Comparison of ENCODE assay signal across 11 cellular contexts in genomic region chr6:25013249-25013648, GRCh38.
A peak's percentile ranks its signal among the peaks of the same experiment; 100 is the strongest.
DNase-seq lines count a peak whose midpoint lies in the region; ATAC-seq and TF ChIP-seq lines count a peak whose summit lies in the region.
"Had no signal": no experiment of that assay in that cellular context is flagged by ENCODE, and none has a peak within 500 bp of the region (broad histone marks: within the 10 kb centered on the region; RNA-seq: fewer than 3 reads in every experiment).

No MANE protein-coding gene starts in this region.

- peak overlapping the region; percentile 25 for H3K27ac Mint-ChIP-seq in activated CD8-positive, alpha-beta memory T cell treated with anti-CD3 and anti-CD28 coated beads, Interleukin-2, amount 10 ng/mL, durations not matched to agents 7 days and 5 days
- H3K27ac Mint-ChIP-seq in chondrocyte (ENCODE audit: unreplicated experiment) = peak overlapping the region; percentile 13
- H3K27ac Mint-ChIP-seq: activated T-cell treated with anti-CD3 and anti-CD28 coated beads, Interleukin-2, amount 50 U/mL, for 24 hours had no signal

- no peak overlapping the region for H2AFZ ChIP-seq in Loucy (ENCODE audit: low read length)

- H3K36me3 ChIP-seq in Loucy (ENCODE audit: insufficient read depth, low read length) (peaks cover 27% of the 10 kb centered on the region), uterus (no peaks in the 10 kb centered on the region), colonic mucosa (no peaks in the 10 kb centered on the region)
- H3K36me3 ChIP-seq: BLaER1 had no signal

- intact Hi-C loops in uterus (cut with DNase I; ENCODE audit: low total_unique reads) (no loop called here), colonic mucosa (cut with DNase I) (no loop called here)

- no peaks in the 10 kb centered on the region for H3K9me3 Mint-ChIP-seq in activated CD8-positive, alpha-beta memory T cell treated with anti-CD3 and anti-CD28 coated beads, Interleukin-2, amount 10 ng/mL, durations not matched to agents 7 days and 5 days (ENCODE audit: low read depth)
- H3K9me3 Mint-ChIP-seq in chondrocyte (ENCODE audit: low read depth) = no peaks in the 10 kb centered on the region
- H3K9me3 Mint-ChIP-seq: activated T-cell treated with anti-CD3 and anti-CD28 coated beads, Interleukin-2, amount 50 U/mL, for 24 hours had no signal

- peaks cover 56% of the 10 kb centered on the region for H4K20me1 ChIP-seq in Loucy (ENCODE audit: insufficient read depth, low read length, poor library complexity, severe bottlenecking)
- H4K20me1 ChIP-seq: BLaER1 had no signal

- H3K27me3 Mint-ChIP-seq in activated CD8-positive, alpha-beta memory T cell treated with anti-CD3 and anti-CD28 coated beads, Interleukin-2, amount 10 ng/mL, durations not matched to agents 7 days and 5 days = no peaks in the 10 kb centered on the region
- H3K27me3 Mint-ChIP-seq in chondrocyte (ENCODE audit: low read depth) = no peaks in the 10 kb centered on the region
- H3K27me3 Mint-ChIP-seq: activated T-cell treated with anti-CD3 and anti-CD28 coated beads, Interleukin-2, amount 50 U/mL, for 24 hours had no signal

- H3K4me3 Mint-ChIP-seq in activated CD8-positive, alpha-beta memory T cell treated with anti-CD3 and anti-CD28 coated beads, Interleukin-2, amount 10 ng/mL, durations not matched to agents 7 days and 5 days = no peak overlapping the region
- no peak overlapping the region for H3K4me3 Mint-ChIP-seq in chondrocyte (ENCODE audit: unreplicated experiment)
- H3K4me3 Mint-ChIP-seq: activated T-cell treated with anti-CD3 and anti-CD28 coated beads, Interleukin-2, amount 50 U/mL, for 24 hours had no signal

- H3K27ac ChIP-seq in uterus = peak overlapping the region; percentile 76 to 83
- no peak overlapping the region for H3K27ac ChIP-seq in colonic mucosa
- H3K27ac ChIP-seq: BLaER1 had no signal

- no peak for TF ChIP-seq POLR2A in uterus (IDR thresholded peaks at IDR 0.05)

- no peak overlapping the region for H3K4me2 ChIP-seq in Loucy (ENCODE audit: low read depth, low read length, poor library complexity, severe bottlenecking)
- H3K4me2 ChIP-seq: BLaER1 had no signal

- H3K4me3 ChIP-seq in Loucy (ENCODE audit: low read length, poor library complexity, severe bottlenecking) (no peak overlapping the region), uterus (no peak overlapping the region), colonic mucosa (no peak overlapping the region)
- H3K4me3 ChIP-seq: BLaER1 had no signal

- H3K4me1 ChIP-seq in Loucy (ENCODE audit: insufficient read depth, low read length, poor library complexity, severe bottlenecking) (peaks cover 24% of the 10 kb centered on the region), uterus (no peaks in the 10 kb centered on the region), colonic mucosa (no peaks in the 10 kb centered on the region)

- DNase-seq in activated CD8-positive, alpha-beta memory T cell treated with anti-CD3 and anti-CD28 coated beads, Interleukin-2, amount 10 ng/mL, durations not matched to agents 7 days and 5 days = no peak
- DNase-seq in activated CD8-positive, alpha-beta memory T cell treated with anti-CD3 and anti-CD28 coated beads, Interleukin-2, amount 50 U/mL, for 4 hours = no peak
- no peak for DNase-seq in chondrocyte (ENCODE audit: low spot score)
- no peak for DNase-seq in uterus
- DNase-seq in colonic mucosa = no peak
- no peak for DNase-seq in DMS153 (lab: John Stamatoyannopoulos, UW)
- no peak for DNase-seq in KG1 (lab: John Stamatoyannopoulos, UW)
- DNase-seq: activated T-cell treated with anti-CD3 and anti-CD28 coated beads, Interleukin-2, amount 50 U/mL, for 24 hours; cortex of kidney had no signal

- peaks cover 51% of the 10 kb centered on the region for H3K4me1 Mint-ChIP-seq in activated CD8-positive, alpha-beta memory T cell treated with anti-CD3 and anti-CD28 coated beads, Interleukin-2, amount 10 ng/mL, durations not matched to agents 7 days and 5 days
- H3K4me1 Mint-ChIP-seq in chondrocyte (ENCODE audit: low read depth) = peaks cover 76% of the 10 kb centered on the region

- no peak for ATAC-seq in activated CD8-positive, alpha-beta memory T cell treated with anti-CD3 and anti-CD28 coated beads, Interleukin-2, amount 10 ng/mL, durations not matched to agents 7 days and 5 days

- peaks cover 85% of the 10 kb centered on the region for H3K79me2 ChIP-seq in Loucy (ENCODE audit: insufficient read depth, low read length)

- CTCF ChIA-PET in activated CD8-positive, alpha-beta memory T cell treated with anti-CD3 and anti-CD28 coated beads, Interleukin-2, amount 10 ng/mL, durations not matched to agents 7 days and 5 days (lab: Charles Lee) = interaction anchor here (1.0 to 10.1 kb wide), 6 partner anchors 10 to 155 kb away, joined by 3 to 119 read pairs (median 12); no protein-coding TSS in a partner anchor

- no peaks in the 10 kb centered on the region for H3K9me2 ChIP-seq in Loucy (replicated peaks; ENCODE audit: low read depth, low read length)

- H3K9ac ChIP-seq in Loucy (ENCODE audit: low read depth, low read length, poor library complexity, severe bottlenecking) (no peak overlapping the region), colonic mucosa (ENCODE audit: low read depth in 2 of 2, low read length in 2 of 2) (no peak overlapping the region)
- H3K9ac ChIP-seq: BLaER1 had no signal

- H3K9me3 ChIP-seq in Loucy (ENCODE audit: insufficient read depth, low read depth, low read length) (no peaks in the 10 kb centered on the region), uterus (no peaks in the 10 kb centered on the region), colonic mucosa (no peaks in the 10 kb centered on the region)
- H3K9me3 ChIP-seq: BLaER1 had no signal

- TF ChIP-seq CTCF in Loucy (conservative IDR thresholded peaks at IDR 0.05; ENCODE audit: low read length) = peak; percentile 60
- peak; percentile 60 for TF ChIP-seq CTCF in chondrocyte (IDR thresholded peaks at IDR 0.05)
- peak in 1 of 4 experiments; percentile 7 for TF ChIP-seq CTCF in uterus (IDR thresholded peaks at IDR 0.05)
- no peak for TF ChIP-seq CTCF in colonic mucosa (IDR thresholded peaks at IDR 0.05)

- H3K27me3 ChIP-seq in Loucy (ENCODE audit: insufficient read depth, low read length, poor library complexity, severe bottlenecking) (no peaks in the 10 kb centered on the region), uterus (no peaks in the 10 kb centered on the region), colonic mucosa (no peaks in the 10 kb centered on the region)
- H3K27me3 ChIP-seq: BLaER1 had no signal

- H3F3A ChIP-seq in Loucy (ENCODE audit: low read depth) = no peaks in the 10 kb centered on the region

- peaks cover 10% of the 10 kb centered on the region for H3K36me3 Mint-ChIP-seq in activated CD8-positive, alpha-beta memory T cell treated with anti-CD3 and anti-CD28 coated beads, Interleukin-2, amount 10 ng/mL, durations not matched to agents 7 days and 5 days
- H3K36me3 Mint-ChIP-seq in chondrocyte (ENCODE audit: low read depth) = no peaks in the 10 kb centered on the region
